In genomic region chr2:70258532-70258875, GRCh38 we compare ENCODE assay signal across 1 cellular context.
TF ChIP-seq lines count a peak whose summit lies in the region.

No MANE protein-coding gene starts in this region.

TF ChIP-seq in HepG2, 621 proteins besides CTCF, POLR2A, EP300 and RAD21 (continues in another document):
- peak; percentile 23 for TF ChIP-seq MYPOP (CRISPR knock-in tag; IDR thresholded peaks at IDR 0.05)
- TF ChIP-seq MEF2D (CRISPR knock-in tag; IDR thresholded peaks at IDR 0.05) = no peak
- no peak for TF ChIP-seq MTERF4 (CRISPR knock-in tag; IDR thresholded peaks at IDR 0.05)
- TF ChIP-seq TFE3 (CRISPR knock-in tag; IDR thresholded peaks at IDR 0.05) = no peak
- TF ChIP-seq PHF20 (CRISPR knock-in tag; IDR thresholded peaks at IDR 0.05) = 0 out of 2 replicates have a peak, but pooled peaks have one; percentile 1
- TF ChIP-seq ZHX2 (IDR thresholded peaks at IDR 0.05; ENCODE audit: low read depth) = no peak
- no peak for TF ChIP-seq ZHX2 (CRISPR knock-in tag; IDR thresholded peaks at IDR 0.05; ENCODE audit: borderline replicate concordance)
- no peak for TF ChIP-seq ZBTB14 (CRISPR knock-in tag; IDR thresholded peaks at IDR 0.05)
- TF ChIP-seq HNF4A (CRISPR knock-in tag; IDR thresholded peaks at IDR 0.05) = no peak
- no peak for TF ChIP-seq REXO4 (CRISPR knock-in tag; IDR thresholded peaks at IDR 0.05; ENCODE audit: borderline replicate concordance)
- peak; percentile 70 for TF ChIP-seq ZNF605 (CRISPR knock-in tag; IDR thresholded peaks at IDR 0.05)
- TF ChIP-seq PRMT3 (CRISPR knock-in tag; IDR thresholded peaks at IDR 0.05; ENCODE audit: borderline replicate concordance, low read depth) = 0 out of 2 replicates have a peak, but pooled peaks have one; percentile 24
- TF ChIP-seq ZNF17 (CRISPR knock-in tag; IDR thresholded peaks at IDR 0.05) = peak; percentile 70; the same call in 1 of the 2 replicates
- TF ChIP-seq TSC22D2 (CRISPR knock-in tag; IDR thresholded peaks at IDR 0.05; ENCODE audit: borderline replicate concordance) = no peak
- TF ChIP-seq RBFOX2 (IDR thresholded peaks at IDR 0.05; ENCODE audit: low read depth, low read length) = no peak
- TF ChIP-seq NR2F2 (IDR thresholded peaks at IDR 0.05; ENCODE audit: borderline replicate concordance, low read depth) = no peak
- TF ChIP-seq ZBTB44 (CRISPR knock-in tag; IDR thresholded peaks at IDR 0.05) = no peak
- 0 out of 2 replicates have a peak, but pooled peaks have one; percentile 21 for TF ChIP-seq ZNF292 (CRISPR knock-in tag; IDR thresholded peaks at IDR 0.05; ENCODE audit: borderline replicate concordance, low read depth)
- 0 out of 2 replicates have a peak, but pooled peaks have one; percentile 31 for TF ChIP-seq ZNF318 (CRISPR knock-in tag; IDR thresholded peaks at IDR 0.05)
